ENCODE assay signal across 20 cellular contexts in genomic region chr2:15911686-15912085, GRCh38. TPM values are rescaled to one million over a fixed set of nuclear protein-coding genes. Genes with fewer than 3 reads are reported as not detected.
DNase-seq lines count a peak whose midpoint lies in the region; ATAC-seq and TF ChIP-seq lines count a peak whose summit lies in the region.
"Had no signal": no experiment of that assay in that cellular context is flagged by ENCODE, and none has a peak within 500 bp of the region (broad histone marks: within the 10 kb centered on the region; RNA-seq: fewer than 3 reads in every experiment).

No MANE protein-coding gene starts in this region.

- no peak overlapping the region for H3K27ac ChIP-seq in right atrium auricular region
- H3K27ac ChIP-seq in VCaP = peak overlapping the region; percentile 69
- H3K27ac ChIP-seq: Peyer's patch had no signal

- peaks cover 7% of the 10 kb centered on the region for H3K4me1 Mint-ChIP-seq in osteocyte (ENCODE audit: unreplicated experiment)

- peak; percentile 5 for DNase-seq in right atrium auricular region (ENCODE audit: low spot score)
- no peak for DNase-seq in left cardiac atrium
- peak; percentile 11 for DNase-seq in osteocyte (ENCODE audit: extremely low spot score, unreplicated experiment)
- DNase-seq in NCI-H1436 (lab: John Stamatoyannopoulos, UW) = no peak
- DNase-seq in T-helper 1 cell = no peak
- DNase-seq: DMS79, H7, KBM-7, NCI-H1105 treated with DMSO at 0.1 percent for 48 hours, NCI-H2081, NCI-H2171, NCI-H345, NCI-H524, NCI-H774 had no signal

- no peaks in the 10 kb centered on the region for H3K9me3 Mint-ChIP-seq in osteocyte (ENCODE audit: unreplicated experiment)

- no peaks in the 10 kb centered on the region for H3K36me3 Mint-ChIP-seq in osteocyte (ENCODE audit: unreplicated experiment)

- intact Hi-C loops in left cardiac atrium (cut with DNase I) = loop anchor here in 1 of 2 donors (10.0 kb wide), 1 partner anchor 277 kb away; no protein-coding TSS in a partner anchor

- H3K4me3 Mint-ChIP-seq in osteocyte (ENCODE audit: unreplicated experiment) = no peak overlapping the region

- H3K4me3 ChIP-seq in right atrium auricular region = no peak overlapping the region
- H3K4me3 ChIP-seq: GM12878, Peyer's patch had no signal

- peak overlapping the region; percentile 33 for H3K27ac Mint-ChIP-seq in osteocyte (ENCODE audit: unreplicated experiment)

- H3K4me1 ChIP-seq in right atrium auricular region = peaks cover 0 to 26% of the 10 kb centered on the region in 2 donors
- H3K4me1 ChIP-seq: BE2C had no signal

- ATAC-seq in left cardiac atrium (no peak), GM21619 (IDR thresholded peaks at IDR 0.05; ENCODE audit: unreplicated experiment) (no peak)
- ATAC-seq: GM12878 had no signal

- H3K36me3 ChIP-seq in right atrium auricular region = no peaks in the 10 kb centered on the region
- H3K36me3 ChIP-seq: BE2C, Peyer's patch had no signal

- TF ChIP-seq CTCF in right atrium auricular region (IDR thresholded peaks at IDR 0.05) (no peak), VCaP (conservative IDR thresholded peaks at IDR 0.05) (no peak), osteocyte (IDR thresholded peaks at IDR 0.05) (no peak)

- no peaks in the 10 kb centered on the region for H3K27me3 ChIP-seq in right atrium auricular region
- H3K27me3 ChIP-seq: BE2C, Peyer's patch had no signal

- peaks cover 3% of the 10 kb centered on the region for H3K27me3 Mint-ChIP-seq in osteocyte (ENCODE audit: unreplicated experiment)

- H3K9me3 ChIP-seq in right atrium auricular region = no peaks in the 10 kb centered on the region
- H3K9me3 ChIP-seq: BE2C, Peyer's patch had no signal

RNA-seq across cellular contexts. Expression of gene MYCN, which starts 28.7 kb away (rescaled TPM):
- total RNA-seq in right atrium auricular region (under 1 TPM; 0.30 to 0.63 TPM), left cardiac atrium (under 1 TPM; 0.53 to 0.73 TPM), osteocyte (0.24 and 0.54 TPM in 2 replicates)
- total RNA-seq: GM12878, HT1080 had no signal

Comparison
In these comparisons a context has a peak if more than half of its experiments do, and no peak if none do; other contexts are left out.
1. DNase-seq: peak in right atrium auricular region (single experiment) and osteocyte (single experiment); none in left cardiac atrium (single experiment), NCI-H1436 (single experiment) and T-helper 1 cell (0 of 5).